Comparison of ENCODE assay signal across 11 cellular contexts in genomic region chr2:30334738-30335426, GRCh38.
DNase-seq lines count a peak whose midpoint lies in the region; ATAC-seq and TF ChIP-seq lines count a peak whose summit lies in the region.
"Had no signal": no experiment of that assay in that cellular context is flagged by ENCODE, and none has a peak within 500 bp of the region (broad histone marks: within the 10 kb centered on the region; RNA-seq: fewer than 3 reads in every experiment).

No MANE protein-coding gene starts in this region.

- no peaks in the 10 kb centered on the region for H3K27me3 ChIP-seq in spleen (replicated peaks in 1 of 7)
- H3K27me3 ChIP-seq: right lobe of liver, suprapubic skin had no signal

- no peaks in the 10 kb centered on the region for H3K36me3 ChIP-seq in spleen
- H3K36me3 ChIP-seq: right lobe of liver, suprapubic skin had no signal

- peaks cover 80% of the 10 kb centered on the region for H3K4me1 Mint-ChIP-seq in activated CD4-positive, alpha-beta T cell treated with anti-CD3 and anti-CD28 coated beads for 36 hours
- H3K4me1 Mint-ChIP-seq in central memory CD8-positive, alpha-beta T cell = peaks cover 87% of the 10 kb centered on the region

- no peak overlapping the region for H3K4me3 ChIP-seq in spleen
- H3K4me3 ChIP-seq: right lobe of liver, suprapubic skin had no signal

- peak overlapping the region; percentile 19 to 93 (median 84) for H3K27ac ChIP-seq in spleen
- H3K27ac ChIP-seq: C4-2B, right lobe of liver, suprapubic skin had no signal

- peak overlapping the region; percentile 98 for H3K27ac Mint-ChIP-seq in activated CD4-positive, alpha-beta T cell treated with anti-CD3 and anti-CD28 coated beads for 36 hours
- H3K27ac Mint-ChIP-seq in central memory CD8-positive, alpha-beta T cell (ENCODE audit: low read depth) = peak overlapping the region; percentile 95

- POLR2A ChIA-PET in activated CD4-positive, alpha-beta T cell treated with anti-CD3 and anti-CD28 coated beads for 36 hours (lab: Charles Lee) = interaction anchor here (0.6 to 1.6 kb wide), 6 partner anchors 69 to 104 kb away, joined by 3 to 11 read pairs (median 4); partner anchors contain the start of gene LBH

- intact Hi-C loops in activated CD4-positive, alpha-beta T cell treated with anti-CD3 and anti-CD28 coated beads for 36 hours (cut with DNase I, micrococcal nuclease) = loop anchor here (5.0 kb wide), 5 partner anchors 83 to 188 kb away; partner anchors contain the start of genes LBH (in 1 of the 2), LCLAT1 (in 1 of the 2) and YPEL5 (in 1 of the 2)
- intact Hi-C loops in spleen (cut with DNase I; ENCODE audit: low total_unique reads) = loop anchor here (10.0 kb wide), 1 partner anchor 100 kb away; the partner anchor contains the start of gene LBH

- DNase-seq in activated CD4-positive, alpha-beta T cell treated with anti-CD3 and anti-CD28 coated beads for 36 hours = peak; percentile 40
- no peak for DNase-seq in activated CD4-positive, alpha-beta T cell treated with anti-CD3 and anti-CD28 coated beads, Interleukin-2, amount 50 U/mL, for 48 hours
- DNase-seq in NCI-H2107 treated with DMSO at 0.1 percent for 48 hours (lab: John Stamatoyannopoulos, UW; ENCODE audit: unreplicated experiment) (peak; percentile 49), spleen (no peak), SW 1271 (lab: John Stamatoyannopoulos, UW) (no peak), activated gamma-delta T cell treated with Interleukin-2 at 50 U/mL for 16 hours (no peak)
- no peak for DNase-seq in central memory CD8-positive, alpha-beta T cell (ENCODE audit: low spot score in 2 of 2)
- DNase-seq: right lobe of liver had no signal

- no peak for ATAC-seq in activated CD4-positive, alpha-beta T cell treated with anti-CD3 and anti-CD28 coated beads for 36 hours
- ATAC-seq in central memory CD8-positive, alpha-beta T cell (replicated peaks; ENCODE audit: extremely low read depth, poor library complexity, severe bottlenecking) = peak; percentile 6
- ATAC-seq in HG02642 (IDR thresholded peaks at IDR 0.05; ENCODE audit: poor library complexity, unreplicated experiment) = no peak

- no peak for TF ChIP-seq CTCF in spleen (IDR thresholded peaks at IDR 0.05 in 8 of 11, conservative IDR thresholded peaks at IDR 0.05 in 3 of 11)

- H3K36me3 Mint-ChIP-seq in activated CD4-positive, alpha-beta T cell treated with anti-CD3 and anti-CD28 coated beads for 36 hours (ENCODE audit: low read depth) = peaks cover 5% of the 10 kb centered on the region
- H3K36me3 Mint-ChIP-seq in central memory CD8-positive, alpha-beta T cell (ENCODE audit: insufficient read depth) = peaks cover 2% of the 10 kb centered on the region

- no peaks in the 10 kb centered on the region for H3K9me3 ChIP-seq in spleen
- H3K9me3 ChIP-seq: right lobe of liver, suprapubic skin had no signal

- CTCF ChIA-PET in activated CD4-positive, alpha-beta T cell treated with anti-CD3 and anti-CD28 coated beads for 36 hours (lab: Charles Lee) = interaction anchor here (0.6 to 3.4 kb wide), 13 partner anchors 9 to 377 kb away, joined by 3 to 19 read pairs (median 3); no protein-coding TSS in a partner anchor

- WGBS in spleen, 5 donors = 59 to 72% (median 70%) methylated on average over 3 of the region's 3 CpGs

- no peak for TF ChIP-seq POLR2A in spleen (IDR thresholded peaks at IDR 0.05)

- H3K4me1 ChIP-seq in spleen = peaks cover 30 to 81% (median 62%) of the 10 kb centered on the region in 6 donors
- H3K4me1 ChIP-seq: suprapubic skin had no signal

- H3K4me3 Mint-ChIP-seq in activated CD4-positive, alpha-beta T cell treated with anti-CD3 and anti-CD28 coated beads for 36 hours = no peak overlapping the region
- H3K4me3 Mint-ChIP-seq in central memory CD8-positive, alpha-beta T cell = peak overlapping the region; percentile 84

- peaks cover 6% of the 10 kb centered on the region for H3K9me3 Mint-ChIP-seq in activated CD4-positive, alpha-beta T cell treated with anti-CD3 and anti-CD28 coated beads for 36 hours (ENCODE audit: low read depth)
- peaks cover 4% of the 10 kb centered on the region for H3K9me3 Mint-ChIP-seq in central memory CD8-positive, alpha-beta T cell

- no peaks in the 10 kb centered on the region for H3K27me3 Mint-ChIP-seq in activated CD4-positive, alpha-beta T cell treated with anti-CD3 and anti-CD28 coated beads for 36 hours
- H3K27me3 Mint-ChIP-seq in central memory CD8-positive, alpha-beta T cell = no peaks in the 10 kb centered on the region

Comparison
In these comparisons a context has a peak if more than half of its experiments do, and no peak if none do; other contexts are left out.
1. DNase-seq: peak in activated CD4-positive, alpha-beta T cell treated with anti-CD3 and anti-CD28 coated beads for 36 hours (single experiment) and NCI-H2107 treated with DMSO at 0.1 percent for 48 hours (single experiment); none in activated CD4-positive, alpha-beta T cell treated with anti-CD3 and anti-CD28 coated beads, Interleukin-2, amount 50 U/mL, for 48 hours (0 of 2), central memory CD8-positive, alpha-beta T cell (0 of 2), spleen (single experiment), SW 1271 (0 of 2) and activated gamma-delta T cell treated with Interleukin-2 at 50 U/mL for 16 hours (single experiment).